In the genomic region with DNA sequence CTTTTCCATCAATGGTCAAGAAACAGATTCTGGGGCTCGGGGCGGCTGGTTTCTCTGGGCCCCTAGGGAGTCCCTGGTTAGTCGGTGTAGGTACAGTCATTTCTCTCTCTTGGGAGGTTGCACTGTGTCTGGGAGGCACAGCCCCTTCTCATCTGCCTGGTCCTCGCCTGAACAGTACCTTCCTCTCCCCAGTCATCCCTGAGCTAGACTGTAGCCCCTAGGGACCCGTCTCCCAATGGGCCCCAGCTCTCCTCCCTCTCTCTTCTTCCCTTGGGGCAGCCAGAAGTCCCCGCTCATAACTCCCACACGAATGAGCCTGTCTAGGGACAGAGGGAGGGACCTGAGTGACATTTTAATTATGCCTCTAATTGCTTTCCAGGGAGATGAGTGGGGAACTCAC, we compare ENCODE assay signal across 13 cellular contexts. TPM values are rescaled to one million over a fixed set of nuclear protein-coding genes. Genes with fewer than 3 reads are reported as not detected.
A peak's percentile ranks its signal among the peaks of the same experiment; 100 is the strongest.
DNase-seq lines count a peak whose midpoint lies in the region; ATAC-seq, FAIRE-seq and TF ChIP-seq lines count a peak whose summit lies in the region.
"Had no signal": no experiment of that assay in that cellular context is flagged by ENCODE, and none has a peak within 500 bp of the region (broad histone marks: within the 10 kb centered on the region; RNA-seq: fewer than 3 reads in every experiment).

No MANE protein-coding gene starts in this region.

- WGBS in GM12878 (ENCODE audit: insufficient coverage, insufficient replicate concordance, low lambda C conversion rate, missing lambda C conversion rate): 1% methylated on average over 7 of the region's 7 CpGs
- 81% methylated on average over 3 of the region's 7 CpGs; no CpG with 5 or more reads in 1 of the 2 donors for WGBS in gastroesophageal sphincter (ENCODE audit: low coverage in 1 of 2), 2 donors

- H3K4me1 ChIP-seq in GM12878 (ENCODE audit: control insufficient read depth, insufficient read depth, low read length) (peaks cover 17% of the 10 kb centered on the region), gastroesophageal sphincter (peaks cover 7 to 82% (median 28%) of the 10 kb centered on the region in 3 donors)

- no peaks in the 10 kb centered on the region for H3K79me2 ChIP-seq in GM12878 (ENCODE audit: control insufficient read depth, insufficient read depth, low read length)

- H2AFZ ChIP-seq in GM12878 (ENCODE audit: control insufficient read depth, low read depth, low read length): no peak overlapping the region
- H2AFZ ChIP-seq: GM23248, parathyroid adenoma had no signal

- no peaks in the 10 kb centered on the region for H4K20me1 ChIP-seq in GM12878 (ENCODE audit: control insufficient read depth, insufficient read depth)

- TF ChIP-seq EP300 in GM12878 (IDR thresholded peaks at IDR 0.05; ENCODE audit: borderline replicate concordance in 1 of 2, control insufficient read depth in 1 of 2, low read depth in 2 of 2, low read length in 2 of 2): peak in 1 of 2 experiments; percentile 66; a peak in 2 of 4 replicates
- no peak for TF ChIP-seq EP300 in gastroesophageal sphincter (IDR thresholded peaks at IDR 0.05)

- TF ChIP-seq RAD21 in GM12878 (IDR thresholded peaks at IDR 0.05; ENCODE audit: insufficient read depth, low read depth, low read length): no peak

- H3K4me3 ChIP-seq in GM12878: no peak overlapping the region
- no peak overlapping the region for H3K4me3 ChIP-seq in gastroesophageal sphincter
- H3K4me3 ChIP-seq: GM23248 had no signal

- in situ Hi-C loops in GM13977 (cut with MboI; ENCODE audit: low pct_unique_long_range_greater_than_20kb, low sequenced_read_pairs, unreplicated experiment): no loop called here
- in situ Hi-C loops in GM12878 (cut with MboI): no loop called here

- TF ChIP-seq POLR2A in GM12878 (IDR thresholded peaks at IDR 0.05; ENCODE audit: low read depth, low read length): no peak
- no peak for TF ChIP-seq POLR2A in gastroesophageal sphincter (IDR thresholded peaks at IDR 0.05)

- peak; percentile 74 for FAIRE-seq in GM12878 (lab: Jason Lieb, UNC)

- POLR2A ChIA-PET in GM12878 (lab: Charles Lee): interaction anchor here (0.5 to 3.1 kb wide), 8 partner anchors 9 to 125 kb away, joined by 3 to 20 read pairs (median 9); partner anchors contain the start of gene CDC42EP4

- CTCF ChIA-PET in GM12878 (lab: Yijun Ruan, JAX): interaction anchor here (0.7 to 2.4 kb wide), 9 partner anchors 9 to 556 kb away, joined by 3 to 9 read pairs (median 6); no protein-coding TSS in a partner anchor

- H3K27ac ChIP-seq in GM12878 (ENCODE audit: control insufficient read depth, insufficient read depth) (peak overlapping the region; percentile 46), gastroesophageal sphincter (peak overlapping the region in 2 of 4 donors; percentile 20 to 83)
- H3K27ac ChIP-seq: GM23248, parathyroid adenoma had no signal

- H3K36me3 ChIP-seq in GM12878 (ENCODE audit: control insufficient read depth in 2 of 2, insufficient read depth in 2 of 2, low read length in 1 of 2): peaks cover 3 to 10% of the 10 kb centered on the region in 2 experiments; a peak in 2 of 4 replicates
- H3K36me3 ChIP-seq in gastroesophageal sphincter: peaks cover 0 to 46% of the 10 kb centered on the region in 2 donors

- H3K9me3 ChIP-seq in GM12878 (replicated peaks; ENCODE audit: control insufficient read depth, insufficient read depth, low read length) (no peaks in the 10 kb centered on the region), gastroesophageal sphincter (no peaks in the 10 kb centered on the region)

- peak overlapping the region; percentile 17 for H3K4me2 ChIP-seq in GM12878 (ENCODE audit: control insufficient read depth, insufficient read depth)

- TF ChIP-seq CTCF in GM13977 (IDR thresholded peaks at IDR 0.05; ENCODE audit: extremely low read depth, insufficient read depth, missing control alignments) (no peak), GM12878 (IDR thresholded peaks at IDR 0.05 in 2 of 3, conservative IDR thresholded peaks at IDR 0.05 in 1 of 3; ENCODE audit: control insufficient read depth in 2 of 3, extremely low read depth in 1 of 3, insufficient read depth in 1 of 3, low read depth in 3 of 3, low read length in 3 of 3) (no peak), gastroesophageal sphincter (IDR thresholded peaks at IDR 0.05) (no peak)

- no peaks in the 10 kb centered on the region for H3K27me3 ChIP-seq in GM12878 (replicated peaks in 1 of 2; ENCODE audit: control insufficient read depth in 2 of 2, insufficient read depth in 2 of 2, low read length in 1 of 2)
- no peaks in the 10 kb centered on the region for H3K27me3 ChIP-seq in gastroesophageal sphincter

- BruUV-seq in GM12878 (replicated peaks; lab: Mats Ljungman, UMichigan): no TSS peak

- SMC1A ChIA-PET in GM12878 (lab: Charles Lee; ENCODE audit: uncharacterized antibody, unreplicated experiment): interaction anchor here (0.8 to 5.6 kb wide), 16 partner anchors 9 to 88 kb away, joined by 3 to 29 read pairs (median 4); partner anchors contain the start of gene CDC42EP4

- no peak overlapping the region for H3K9ac ChIP-seq in GM12878 (ENCODE audit: control insufficient read depth, insufficient read depth, low read length)
- H3K9ac ChIP-seq: GM23248, parathyroid adenoma had no signal

- intact Hi-C loops in GM12878 (cut with micrococcal nuclease; ENCODE audit: unreplicated experiment): loop anchor here (1.0 to 2.0 kb wide), 2 partner anchors 29 to 35 kb away; no protein-coding TSS in a partner anchor

- DNase-seq in GM13977 (ENCODE audit: low spot score) (peak; percentile 82), GM12878 (ENCODE audit: low read depth, low spot score) (peak; percentile 76), islet precursor cell (no peak), HT-29 (ENCODE audit: low spot score) (no peak), NCI-H526 treated with DMSO at 0.1 percent for 48 hours (lab: John Stamatoyannopoulos, UW) (no peak)
- DNase-seq: CD8-positive, alpha-beta memory T cell; effector CD4-positive, alpha-beta T cell; GM23248; NCI-H1694 had no signal

- RAD21 ChIA-PET in GM12878 (lab: Charles Lee; ENCODE audit: unreplicated experiment): interaction anchor here (0.6 to 3.7 kb wide), 13 partner anchors 9 to 554 kb away, joined by 3 to 27 read pairs (median 5); partner anchors contain the start of genes CDC42EP4 and COG1

- ATAC-seq in GM19455 (IDR thresholded peaks at IDR 0.05; ENCODE audit: unreplicated experiment) (peak; percentile 72), HG03039 (IDR thresholded peaks at IDR 0.05; ENCODE audit: unreplicated experiment) (peak; percentile 86), GM12878 (peak; percentile 95), gastroesophageal sphincter (no peak)

TF ChIP-seq in GM12878, 131 proteins besides CTCF, POLR2A, EP300 and RAD21 (continues in another document):
- no peak for TF ChIP-seq SREBF2 (IDR thresholded peaks at IDR 0.05; ENCODE audit: low read length)
- TF ChIP-seq JUND (IDR thresholded peaks at IDR 0.05; ENCODE audit: low read depth, low read length): peak; percentile 56; the same call in 1 of the 2 replicates
- peak; percentile 68 for TF ChIP-seq EED (IDR thresholded peaks at IDR 0.05; ENCODE audit: low read depth)
- peak; percentile 3; the same call in 1 of the 2 replicates for TF ChIP-seq YY1 (IDR thresholded peaks at IDR 0.05; ENCODE audit: low read depth, low read length)
- TF ChIP-seq RUNX3 (IDR thresholded peaks at IDR 0.05; ENCODE audit: low read length): peak; percentile 37; the same call in 1 of the 2 replicates
- TF ChIP-seq GATAD2B (conservative IDR thresholded peaks at IDR 0.05; ENCODE audit: low read depth): peak; percentile 99

RNA-seq across cellular contexts. Expression of gene CPSF4L, which starts 20.2 kb away (rescaled TPM):
- total RNA-seq in GM12878 (2013; cell fraction: nucleolus; rRNA removed): not detected in 2 replicates
- not detected in 2 replicates for total RNA-seq in GM12878 (2014; rRNA removed)
- not detected in 2 replicates for total RNA-seq in GM12878 (2014; rRNA removed; fragmentation: Illumina TruSeq; extraction: Trizol)
- total RNA-seq in GM12878 (2021): not detected in 2 replicates
- polyA plus RNA-seq in GM12878 (2011; ENCODE audit: low read depth): not detected
- not detected in 2 replicates for polyA plus RNA-seq in GM12878 (2011; rRNA removed)
- 0.15 TPM in 1 of 2 replicates, not detected in the other for polyA plus RNA-seq in GM12878 (2011; cell fraction: cytosol; rRNA removed)
- not detected in 2 replicates for polyA plus RNA-seq in GM12878 (2011; cell fraction: nucleus; rRNA removed)
- polyA plus RNA-seq in GM12878 (2012): not detected in 2 replicates
- not detected in 2 replicates for polyA plus RNA-seq in GM12878 (2014; fragmentation: Illumina TruSeq; extraction: Trizol)
- not detected for polyA plus RNA-seq in GM12878 (2014; fragmentation: Nextera tagmentation; extraction: Ambion mirVana)
- not detected in 2 replicates for polyA plus RNA-seq in GM12878 (2014; rRNA removed)
- polyA plus RNA-seq in GM12878 (2016; fragmentation: Nextera tagmentation; extraction: Ambion mirVana): not detected
- polyA minus RNA-seq in GM12878 (2011; rRNA and poly(A)+ RNA removed): not detected in 2 replicates
- polyA minus RNA-seq in GM12878 (2011; cell fraction: cytosol; rRNA and poly(A)+ RNA removed): not detected in 2 replicates
- polyA minus RNA-seq in GM12878 (2011; cell fraction: nucleus; rRNA and poly(A)+ RNA removed): not detected in 2 replicates
- total RNA-seq in HT-29 (2014; rRNA removed; shearing (Covaris generic)): 0.13 TPM in 1 of 2 replicates, not detected in the other
- total RNA-seq in gastroesophageal sphincter: not detected
- total RNA-seq: CD8-positive, alpha-beta memory T cell; GM23248 had no signal
- polyA plus RNA-seq: CD8-positive, alpha-beta memory T cell; GM23248 had no signal

RNA-seq across cellular contexts. Expression of gene CDC42EP4, which starts 29.9 kb away (rescaled TPM):
- total RNA-seq in GM12878 (2013; cell fraction: nucleolus; rRNA removed): 31.6 and 35.8 TPM in 2 replicates
- total RNA-seq in GM12878 (2014; rRNA removed): 2.7 and 3.1 TPM in 2 replicates
- total RNA-seq in GM12878 (2014; rRNA removed; fragmentation: Illumina TruSeq; extraction: Trizol): 0.97 and 1.3 TPM in 2 replicates
- total RNA-seq in GM12878 (2021): 3.0 and 3.5 TPM in 2 replicates
- 0.71 TPM for polyA plus RNA-seq in GM12878 (2011; ENCODE audit: low read depth)
- polyA plus RNA-seq in GM12878 (2011; rRNA removed): 5.9 and 7.1 TPM in 2 replicates
- polyA plus RNA-seq in GM12878 (2011; cell fraction: cytosol; rRNA removed): 8.1 and 10.0 TPM in 2 replicates
- 11.7 and 13.6 TPM in 2 replicates for polyA plus RNA-seq in GM12878 (2011; cell fraction: nucleus; rRNA removed)
- polyA plus RNA-seq in GM12878 (2012): 1.1 and 2.5 TPM in 2 replicates
- polyA plus RNA-seq in GM12878 (2014; fragmentation: Illumina TruSeq; extraction: Trizol): 1.4 TPM in 2 replicates
- polyA plus RNA-seq in GM12878 (2014; fragmentation: Nextera tagmentation; extraction: Ambion mirVana): under 1 TPM; 0.05 to 0.20 TPM
- 2.5 and 2.8 TPM in 2 replicates for polyA plus RNA-seq in GM12878 (2014; rRNA removed)
- polyA plus RNA-seq in GM12878 (2016; fragmentation: Nextera tagmentation; extraction: Ambion mirVana): 1 to 10 TPM; 3.7 to 3.8 TPM
- polyA minus RNA-seq in GM12878 (2011; rRNA and poly(A)+ RNA removed): 9.4 and 26.8 TPM in 2 replicates
- polyA minus RNA-seq in GM12878 (2011; cell fraction: cytosol; rRNA and poly(A)+ RNA removed): 6.2 and 7.5 TPM in 2 replicates
- polyA minus RNA-seq in GM12878 (2011; cell fraction: nucleus; rRNA and poly(A)+ RNA removed): 13.8 and 28.0 TPM in 2 replicates
- total RNA-seq in HT-29 (2014; rRNA removed; shearing (Covaris generic)): 98.2 and 109 TPM in 2 replicates
- total RNA-seq in gastroesophageal sphincter: 100 to 1,000 TPM in 1 of 4 donors, 10 to 100 TPM in 3; 69.4 to 106 (median 73.0) TPM

Comparison
In these comparisons a context has a peak if more than half of its experiments do, and no peak if none do; other contexts are left out.
1. DNase-seq: peak in GM13977 (single experiment) and GM12878 (single experiment); none in islet precursor cell (single experiment), HT-29 (single experiment) and NCI-H526 treated with DMSO at 0.1 percent for 48 hours (single experiment).